In genomic region chr5:80711938-80712337, GRCh38 we compare ENCODE assay signal across 8 cellular contexts. TPM values are rescaled to one million over a fixed set of nuclear protein-coding genes. Genes with fewer than 3 reads are reported as not detected.
A peak's percentile ranks its signal among the peaks of the same experiment; 100 is the strongest.
DNase-seq lines count a peak whose midpoint lies in the region; ATAC-seq and TF ChIP-seq lines count a peak whose summit lies in the region.

No MANE protein-coding gene starts in this region.

- H3K4me3 ChIP-seq in right lobe of liver: no peak overlapping the region

- no peak overlapping the region for H3K27ac ChIP-seq in right lobe of liver

- H3K27me3 ChIP-seq in right lobe of liver: no peaks in the 10 kb centered on the region

- H3K27ac Mint-ChIP-seq in mesothelial cell of epicardium: no peak overlapping the region

- WGBS in right lobe of liver (ENCODE audit: insufficient coverage, low coverage, low lambda C conversion rate, missing lambda C conversion rate): 94% methylated on average over 3 of the region's 3 CpGs

- H3K36me3 Mint-ChIP-seq in mesothelial cell of epicardium: peaks cover 16% of the 10 kb centered on the region

- peak; percentile 64 for TF ChIP-seq RAD21 in Ishikawa (IDR thresholded peaks at IDR 0.05; ENCODE audit: low read depth)

- H3K4me3 Mint-ChIP-seq in mesothelial cell of epicardium: no peak overlapping the region

- no peak for TF ChIP-seq POLR2A in right lobe of liver (IDR thresholded peaks at IDR 0.05)

- H3K9me3 Mint-ChIP-seq in mesothelial cell of epicardium: no peaks in the 10 kb centered on the region

- no peaks in the 10 kb centered on the region for H3K36me3 ChIP-seq in right lobe of liver

- H3K27me3 Mint-ChIP-seq in mesothelial cell of epicardium (ENCODE audit: low read depth): no peaks in the 10 kb centered on the region

- no peaks in the 10 kb centered on the region for H3K4me1 Mint-ChIP-seq in mesothelial cell of epicardium

- TF ChIP-seq CTCF in right lobe of liver (IDR thresholded peaks at IDR 0.05) (peak in 3 of 4 donors; percentile 10 to 39 (median 32)), mesothelial cell of epicardium (IDR thresholded peaks at IDR 0.05; ENCODE audit: unreplicated experiment) (no peak)

- peak; percentile 55 for DNase-seq in Daoy (ENCODE audit: low read depth)
- peak; percentile 39 for DNase-seq in amniotic epithelial cell (ENCODE audit: low read depth)
- DNase-seq in right lobe of liver: no peak
- DNase-seq in activated naive CD4-positive, alpha-beta T cell treated with Interleukin-2 at 50 U/mL for 16 hours: no peak
- DNase-seq in mesothelial cell of epicardium (ENCODE audit: low spot score in 2 of 2, unreplicated experiment in 2 of 2): no peak

- ATAC-seq in right lobe of liver (peak; percentile 46 to 70 (median 59)), GM21447 (IDR thresholded peaks at IDR 0.05; ENCODE audit: unreplicated experiment) (no peak), HG02610 (IDR thresholded peaks at IDR 0.05; ENCODE audit: unreplicated experiment) (no peak)

- no peaks in the 10 kb centered on the region for H3K9me3 ChIP-seq in right lobe of liver

- peaks cover 0 to 16% (median 5%) of the 10 kb centered on the region in 4 donors for H3K4me1 ChIP-seq in right lobe of liver

- intact Hi-C loops in right lobe of liver (cut with DNase I): no loop called here

- no peak for TF ChIP-seq EP300 in Ishikawa (IDR thresholded peaks at IDR 0.05; ENCODE audit: borderline replicate concordance)

TF ChIP-seq in Ishikawa, 13 proteins besides CTCF, POLR2A, EP300 and RAD21:
- TF ChIP-seq TAF1 (IDR thresholded peaks at IDR 0.05; ENCODE audit: low read depth) (no peak), REST (IDR thresholded peaks at IDR 0.05; ENCODE audit: low read depth) (no peak), EGR1 (IDR thresholded peaks at IDR 0.05) (no peak), CEBPB (IDR thresholded peaks at IDR 0.05) (no peak), TCF12 (IDR thresholded peaks at IDR 0.05; ENCODE audit: low read depth) (no peak), NFIC (IDR thresholded peaks at IDR 0.05) (no peak), CREB1 (IDR thresholded peaks at IDR 0.05; ENCODE audit: low read depth) (no peak)

RNA-seq across cellular contexts. Expression of gene DHFR, which starts 57.2 kb away (rescaled TPM):
- 91.7 and 116 TPM in 2 replicates for total RNA-seq in Daoy (2014; rRNA removed; shearing (Covaris generic))
- total RNA-seq in right lobe of liver: 10 to 100 TPM; 15.3 to 29.2 (median 22.2) TPM
- total RNA-seq in mesothelial cell of epicardium: 29.2 to 30.9 TPM (median 29.4 TPM) in 3 replicates

RNA-seq across cellular contexts. Expression of gene MSH3, which starts 57.5 kb away (rescaled TPM):
- 13.1 and 13.9 TPM in 2 replicates for total RNA-seq in Daoy (2014; rRNA removed; shearing (Covaris generic))
- 10 to 100 TPM in 4 of 6 experiments, 1 to 10 TPM in 2; 7.8 to 13.1 (median 10.8) TPM for total RNA-seq in right lobe of liver
- 17.8 to 18.7 TPM (median 18.4 TPM) in 3 replicates for total RNA-seq in mesothelial cell of epicardium

Comparison
In these comparisons a context has a peak if more than half of its experiments do, and no peak if none do; other contexts are left out.
1. DNase-seq: peak in Daoy (single experiment) and amniotic epithelial cell (single experiment); none in right lobe of liver (0 of 3), activated naive CD4-positive, alpha-beta T cell treated with Interleukin-2 at 50 U/mL for 16 hours (single experiment) and mesothelial cell of epicardium (0 of 2).
2. ATAC-seq: peak in right lobe of liver (4 of 4); none in GM21447 (single experiment) and HG02610 (single experiment).